ENCODE assay signal across 10 cellular contexts in the genomic region with DNA sequence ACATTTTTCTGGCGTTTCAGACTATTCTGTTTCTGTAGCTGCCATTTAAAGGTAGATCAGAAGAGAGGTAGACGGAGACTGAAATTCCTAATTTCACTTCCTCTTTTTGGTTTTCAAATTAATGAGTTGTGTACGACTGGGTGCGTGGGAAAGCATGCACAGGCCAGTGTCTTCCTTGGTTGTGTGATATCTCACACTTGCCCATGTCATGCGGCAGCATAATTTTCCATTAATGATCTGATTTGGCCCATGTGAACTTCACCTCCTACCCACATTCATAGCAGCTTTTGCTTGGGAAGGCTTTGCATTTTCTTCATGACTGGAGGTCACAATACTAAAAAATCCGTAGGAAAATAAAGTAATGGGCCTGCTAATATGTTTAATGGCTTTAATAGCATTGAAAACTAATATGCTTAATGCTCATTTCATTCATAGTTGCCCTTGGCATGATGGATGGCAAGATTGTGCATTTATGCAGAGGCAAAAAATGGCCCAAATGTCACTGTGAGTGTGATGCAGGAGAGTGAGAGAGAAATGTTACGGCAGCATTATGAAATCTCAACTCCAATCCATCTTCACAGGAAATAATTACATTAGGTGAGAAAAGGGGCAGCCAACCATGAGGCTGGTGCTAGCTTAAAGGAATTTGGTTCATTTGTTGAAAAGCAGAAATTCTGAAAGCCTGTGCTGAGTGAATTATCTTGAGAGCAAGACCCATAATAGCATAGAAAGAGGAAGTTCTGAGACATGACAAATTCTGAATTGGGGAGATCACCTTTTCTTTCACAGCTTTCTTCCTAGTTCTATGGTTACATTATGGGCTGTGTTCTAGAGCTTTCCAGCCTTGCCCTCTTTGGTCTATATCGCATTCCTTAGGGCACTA.
DNase-seq lines count a peak whose midpoint lies in the region; ATAC-seq lines count a peak whose summit lies in the region.
"Had no signal": no experiment of that assay in that cellular context is flagged by ENCODE, and none has a peak within 500 bp of the region (broad histone marks: within the 10 kb centered on the region; RNA-seq: fewer than 3 reads in every experiment).

No MANE protein-coding gene starts in this region.

- H3K27me3 Mint-ChIP-seq in activated CD4-positive, alpha-beta T cell treated with anti-CD3 and anti-CD28 coated beads, Interleukin-2, amount 10 ng/mL, durations not matched to agents 24 days and 14 days = peaks cover 3% of the 10 kb centered on the region

- H3K27ac Mint-ChIP-seq in activated CD4-positive, alpha-beta T cell treated with anti-CD3 and anti-CD28 coated beads, Interleukin-2, amount 10 ng/mL, durations not matched to agents 24 days and 14 days = no peak overlapping the region

- DNase-seq in germinal center (ENCODE audit: low spot score) = peak; percentile 54
- DNase-seq in stimulated activated naive CD4-positive, alpha-beta T cell treated with Interleukin-2 at 50 U/mL for 16 hours (lab: John Stamatoyannopoulos, UW) = no peak
- no peak for DNase-seq in activated CD4-positive, alpha-beta T cell treated with anti-CD3 and anti-CD28 coated beads, Interleukin-2, amount 10 ng/mL, durations not matched to agents 24 days and 14 days
- DNase-seq in Right ventricle myocardium superior = no peak
- DNase-seq in HCEC 1CT = no peak
- DNase-seq: activated CD4-positive, alpha-beta T cell treated with anti-CD3 and anti-CD28 coated beads, Interleukin-2, amount 50 U/mL, for 48 hours; DND-41 had no signal

- H3K36me3 Mint-ChIP-seq in activated CD4-positive, alpha-beta T cell treated with anti-CD3 and anti-CD28 coated beads, Interleukin-2, amount 10 ng/mL, durations not matched to agents 24 days and 14 days (ENCODE audit: low read depth) = no peaks in the 10 kb centered on the region

- peak; percentile 84 for ATAC-seq in GM18858 (IDR thresholded peaks at IDR 0.05; ENCODE audit: unreplicated experiment)
- ATAC-seq in GM21737 (IDR thresholded peaks at IDR 0.05; ENCODE audit: unreplicated experiment) = peak; percentile 76
- ATAC-seq in HG03442 (IDR thresholded peaks at IDR 0.05; ENCODE audit: unreplicated experiment) = peak; percentile 89
- no peak for ATAC-seq in Right ventricle myocardium superior (ENCODE audit: poor library complexity)

- H3K4me1 Mint-ChIP-seq in activated CD4-positive, alpha-beta T cell treated with anti-CD3 and anti-CD28 coated beads, Interleukin-2, amount 10 ng/mL, durations not matched to agents 24 days and 14 days = no peaks in the 10 kb centered on the region

- H3K9me3 Mint-ChIP-seq in activated CD4-positive, alpha-beta T cell treated with anti-CD3 and anti-CD28 coated beads, Interleukin-2, amount 10 ng/mL, durations not matched to agents 24 days and 14 days = peaks cover 6% of the 10 kb centered on the region

- intact Hi-C loops in activated CD4-positive, alpha-beta T cell treated with anti-CD3 and anti-CD28 coated beads, Interleukin-2, amount 10 ng/mL, durations not matched to agents 24 days and 14 days (cut with micrococcal nuclease) = no loop called here
- intact Hi-C loops in Right ventricle myocardium superior (cut with DNase I) = no loop called here

- H3K4me3 Mint-ChIP-seq in activated CD4-positive, alpha-beta T cell treated with anti-CD3 and anti-CD28 coated beads, Interleukin-2, amount 10 ng/mL, durations not matched to agents 24 days and 14 days = no peak overlapping the region
